14 cellular contexts compared by ENCODE assay signal in the genomic region with DNA sequence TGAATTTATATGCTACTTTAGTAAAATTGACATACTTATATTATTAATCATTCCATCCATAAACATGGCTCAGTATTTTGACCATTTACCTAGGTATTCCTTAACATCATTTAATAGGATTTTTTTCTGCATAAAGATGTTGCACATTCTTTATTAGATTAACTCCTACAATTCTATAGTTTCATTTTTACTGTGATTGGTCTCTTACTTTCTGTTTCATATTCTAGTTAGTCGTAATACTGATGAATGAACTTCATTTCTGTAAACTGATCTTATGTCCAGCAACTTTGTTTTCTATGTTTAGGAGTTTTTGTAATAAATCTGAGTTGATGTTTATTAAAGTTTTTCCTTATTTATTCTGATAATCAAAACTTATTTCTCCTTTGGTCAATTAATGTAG.
DNase-seq lines count a peak whose midpoint lies in the region; ATAC-seq lines count a peak whose summit lies in the region.
"Had no signal": no experiment of that assay in that cellular context is flagged by ENCODE, and none has a peak within 500 bp of the region (broad histone marks: within the 10 kb centered on the region; RNA-seq: fewer than 3 reads in every experiment).

No MANE protein-coding gene starts in this region.

- H3K27ac ChIP-seq in CD4-positive, CD25-positive, alpha-beta regulatory T cell (ENCODE audit: insufficient read depth, low read length, poor library complexity, severe bottlenecking), result no peak overlapping the region
- H3K27ac ChIP-seq: body of pancreas, skin epidermis had no signal

- no peak for ATAC-seq in CD4-positive, CD25-positive, alpha-beta regulatory T cell (ENCODE audit: low read depth in 2 of 2)
- peak; percentile 80 for ATAC-seq in GM19035 (IDR thresholded peaks at IDR 0.05; ENCODE audit: unreplicated experiment)
- ATAC-seq in HG02759 (IDR thresholded peaks at IDR 0.05; ENCODE audit: unreplicated experiment), result peak; percentile 65
- ATAC-seq in HG03460 (IDR thresholded peaks at IDR 0.05; ENCODE audit: unreplicated experiment), result peak; percentile 72
- ATAC-seq: body of pancreas, SK-N-SH treated with all-trans-retinoic acid at 6 μM for 48 hours had no signal

- H3K36me3 Mint-ChIP-seq in CD4-positive, CD25-positive, alpha-beta regulatory T cell, result no peaks in the 10 kb centered on the region
- H3K36me3 Mint-ChIP-seq: activated CD4-positive, alpha-beta memory T cell treated with anti-CD3 and anti-CD28 coated beads for 36 hours had no signal

- H3K36me3 ChIP-seq in CD4-positive, CD25-positive, alpha-beta regulatory T cell (ENCODE audit: control insufficient read depth, insufficient read depth, low read length), result no peaks in the 10 kb centered on the region
- H3K36me3 ChIP-seq: MG63 had no signal

- no peak overlapping the region for H3K27ac Mint-ChIP-seq in CD4-positive, CD25-positive, alpha-beta regulatory T cell
- H3K27ac Mint-ChIP-seq: activated CD4-positive, alpha-beta memory T cell treated with anti-CD3 and anti-CD28 coated beads for 36 hours had no signal

- H3K9me3 Mint-ChIP-seq in CD4-positive, CD25-positive, alpha-beta regulatory T cell, result peaks cover 0 to 1% (median 0%) of the 10 kb centered on the region in 7 donors
- H3K9me3 Mint-ChIP-seq: activated CD4-positive, alpha-beta memory T cell treated with anti-CD3 and anti-CD28 coated beads for 36 hours had no signal

- no peaks in the 10 kb centered on the region for H3K9me3 ChIP-seq in CD4-positive, CD25-positive, alpha-beta regulatory T cell (ENCODE audit: control insufficient read depth in 2 of 2, low read length in 2 of 2)
- H3K9me3 ChIP-seq: body of pancreas, MG63 had no signal

- no peaks in the 10 kb centered on the region for H3K27me3 Mint-ChIP-seq in CD4-positive, CD25-positive, alpha-beta regulatory T cell
- H3K27me3 Mint-ChIP-seq: activated CD4-positive, alpha-beta memory T cell treated with anti-CD3 and anti-CD28 coated beads for 36 hours had no signal

- peak overlapping the region; percentile 58 for H3K4me3 ChIP-seq in CD4-positive, CD25-positive, alpha-beta regulatory T cell (ENCODE audit: low read depth, low read length)
- H3K4me3 ChIP-seq: body of pancreas, MG63, skin epidermis had no signal

- H3K27me3 ChIP-seq in CD4-positive, CD25-positive, alpha-beta regulatory T cell (ENCODE audit: control insufficient read depth, insufficient read depth, low read length), result no peaks in the 10 kb centered on the region
- H3K27me3 ChIP-seq: body of pancreas, MG63 had no signal

- peaks cover 0 to 2% (median under 1%) of the 10 kb centered on the region in 4 donors for H3K4me1 Mint-ChIP-seq in CD4-positive, CD25-positive, alpha-beta regulatory T cell

- peaks cover 3% of the 10 kb centered on the region for H3K4me1 ChIP-seq in CD4-positive, CD25-positive, alpha-beta regulatory T cell (ENCODE audit: control insufficient read depth, insufficient read depth, low read length, poor library complexity, severe bottlenecking)
- H3K4me1 ChIP-seq: body of pancreas had no signal

- peak in 1 of 3 donors; percentile 15 for DNase-seq in CD4-positive, CD25-positive, alpha-beta regulatory T cell
- no peak for DNase-seq in NCI-H510A (lab: John Stamatoyannopoulos, UW)
- DNase-seq in GM19238 (ENCODE audit: insufficient read length, low spot score), result no peak
- DNase-seq in NCI-H446 (lab: John Stamatoyannopoulos, UW), result no peak
- DNase-seq in DMS53 treated with DMSO at 0.1 percent for 48 hours (lab: John Stamatoyannopoulos, UW; ENCODE audit: unreplicated experiment), result no peak
- DNase-seq: activated CD4-positive, alpha-beta memory T cell treated with anti-CD3 and anti-CD28 coated beads for 36 hours; body of pancreas; MG63; NCI-H510A treated with DMSO at 0.1 percent for 48 hours had no signal

- peak overlapping the region in 2 of 4 donors; percentile 19 to 56 for H3K4me3 Mint-ChIP-seq in CD4-positive, CD25-positive, alpha-beta regulatory T cell
- H3K4me3 Mint-ChIP-seq: activated CD4-positive, alpha-beta memory T cell treated with anti-CD3 and anti-CD28 coated beads for 36 hours had no signal

Comparison
In these comparisons a context has a peak if more than half of its experiments do, and no peak if none do; other contexts are left out.
1. ATAC-seq: peak in GM19035 (single experiment), HG02759 (single experiment) and HG03460 (single experiment); none in CD4-positive, CD25-positive, alpha-beta regulatory T cell (0 of 2).